8 cellular contexts compared by ENCODE assay signal in the genomic region with DNA sequence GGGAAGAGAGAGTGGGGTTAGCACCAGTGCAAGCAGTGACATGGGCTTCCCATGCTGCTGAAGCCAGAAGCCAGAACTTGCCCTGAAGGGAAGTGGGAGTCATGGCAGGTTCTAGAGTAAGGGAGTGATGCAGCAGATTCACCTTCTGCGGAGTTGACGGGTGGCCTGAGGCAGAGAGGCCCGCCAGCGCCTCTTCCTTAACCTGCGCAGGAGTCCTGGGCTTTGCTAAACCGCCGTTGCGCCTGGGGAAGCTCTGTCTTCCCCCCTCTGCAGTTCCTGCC.
A peak's percentile ranks its signal among the peaks of the same experiment; 100 is the strongest.
DNase-seq lines count a peak whose midpoint lies in the region; ATAC-seq and TF ChIP-seq lines count a peak whose summit lies in the region.

No MANE protein-coding gene starts in this region.

- peak overlapping the region; percentile 29 for H4K8ac ChIP-seq in mesenchymal stem cell (ENCODE audit: low read length)

- TF ChIP-seq EP300 in tibial nerve (IDR thresholded peaks at IDR 0.05): no peak

- CTCF ChIA-PET in MCF 10A (lab: Yijun Ruan, JAX): interaction anchor here (0.7 kb wide), 1 partner anchor 9 kb away, joined by 3 read pairs; no protein-coding TSS in a partner anchor

- no peak overlapping the region for H3K27ac ChIP-seq in mesenchymal stem cell (ENCODE audit: low read length, poor library complexity, severe bottlenecking)
- H3K27ac ChIP-seq in tibial nerve: peak overlapping the region in 3 of 4 donors; percentile 46 to 78 (median 73)

- no peaks in the 10 kb centered on the region for H3K9me3 Mint-ChIP-seq in activated T-cell treated with anti-CD3 and anti-CD28 coated beads, Interleukin-2, amount 50 U/mL, for 24 hours
- no peaks in the 10 kb centered on the region for H3K9me3 Mint-ChIP-seq in MCF 10A (ENCODE audit: unreplicated experiment)

- H3K9me3 ChIP-seq in mesenchymal stem cell (ENCODE audit: control insufficient read depth, low read length) (no peaks in the 10 kb centered on the region), tibial nerve (no peaks in the 10 kb centered on the region)

- H3K14ac ChIP-seq in mesenchymal stem cell (ENCODE audit: low read length in 2 of 2): peak overlapping the region in 1 of 2 experiments; percentile 88

- peak overlapping the region; percentile 11 to 94 for H3K18ac ChIP-seq in mesenchymal stem cell (ENCODE audit: low read depth in 1 of 2, low read length in 2 of 2)

- TF ChIP-seq POLR2A in tibial nerve (IDR thresholded peaks at IDR 0.05): no peak

- H3K4me3 ChIP-seq in mesenchymal stem cell (ENCODE audit: insufficient read depth in 1 of 2, low read depth in 1 of 2, low read length in 2 of 2) (peak overlapping the region; percentile 63 to 80), tibial nerve (peak overlapping the region; percentile 48 to 67 (median 60))

- H3K4ac ChIP-seq in mesenchymal stem cell (ENCODE audit: low read depth in 1 of 2, low read length in 2 of 2): no peak overlapping the region

- peaks cover 12% of the 10 kb centered on the region for H3K79me1 ChIP-seq in mesenchymal stem cell (replicated peaks; ENCODE audit: low read length, poor library complexity, severe bottlenecking)

- POLR2A ChIA-PET in MCF 10A (lab: Yijun Ruan, JAX): interaction anchor here (1.1 kb wide), 1 partner anchor 130 kb away, joined by 3 read pairs; no protein-coding TSS in a partner anchor

- H3K36me3 Mint-ChIP-seq in activated T-cell treated with anti-CD3 and anti-CD28 coated beads, Interleukin-2, amount 50 U/mL, for 24 hours (ENCODE audit: low read depth): peaks cover 17% of the 10 kb centered on the region
- peaks cover 12% of the 10 kb centered on the region for H3K36me3 Mint-ChIP-seq in MCF 10A (ENCODE audit: insufficient read depth, unreplicated experiment)

- peak overlapping the region; percentile 78 for H3K4me3 Mint-ChIP-seq in activated T-cell treated with anti-CD3 and anti-CD28 coated beads, Interleukin-2, amount 50 U/mL, for 24 hours
- peak overlapping the region; percentile 64 for H3K4me3 Mint-ChIP-seq in MCF 10A (ENCODE audit: unreplicated experiment)

- H2BK15ac ChIP-seq in mesenchymal stem cell (ENCODE audit: low read depth, poor library complexity, severe bottlenecking): no peak overlapping the region

- H2BK12ac ChIP-seq in mesenchymal stem cell (ENCODE audit: low read length in 2 of 2): no peak overlapping the region

- no TSS peak for BruUV-seq in MCF 10A (replicated peaks; lab: Mats Ljungman, UMichigan)

- H3K9ac ChIP-seq in mesenchymal stem cell (ENCODE audit: low read length): peak overlapping the region; percentile 83

- DNase-seq in activated T-cell treated with anti-CD3 and anti-CD28 coated beads, Interleukin-2, amount 50 U/mL, for 24 hours: no peak
- DNase-seq in activated T-cell treated with anti-CD3 and anti-CD28 coated beads, Interleukin-2, amount 50 U/mL, for 1 hour: no peak
- DNase-seq in MCF 10A (ENCODE audit: unreplicated experiment) (no peak), mesenchymal stem cell (no peak), tibial nerve (ENCODE audit: low spot score in 2 of 2) (no peak), NCI-H2081 treated with DMSO at 0.1 percent for 48 hours (lab: John Stamatoyannopoulos, UW) (no peak)

- H3K36me3 ChIP-seq in mesenchymal stem cell (ENCODE audit: control insufficient read depth in 1 of 2, insufficient read depth in 2 of 2, low read depth in 1 of 2, low read length in 2 of 2) (peaks cover 2 to 68% of the 10 kb centered on the region in 2 experiments), tibial nerve (peaks cover 0 to 46% (median 0%) of the 10 kb centered on the region in 3 donors)

- H3K23ac ChIP-seq in mesenchymal stem cell (ENCODE audit: low read length in 2 of 2): peak overlapping the region in 1 of 2 experiments; percentile 42

- TF ChIP-seq CTCF in MCF 10A (IDR thresholded peaks at IDR 0.05; ENCODE audit: unreplicated experiment) (no peak), tibial nerve (IDR thresholded peaks at IDR 0.05) (no peak)

- H3K27me3 ChIP-seq in mesenchymal stem cell (ENCODE audit: control insufficient read depth in 1 of 2, insufficient read depth in 1 of 2, low read length in 2 of 2) (no peaks in the 10 kb centered on the region), tibial nerve (no peaks in the 10 kb centered on the region)

- H2BK120ac ChIP-seq in mesenchymal stem cell (ENCODE audit: low read depth, low read length): no peak overlapping the region

- H4K91ac ChIP-seq in mesenchymal stem cell (ENCODE audit: low read length): no peak overlapping the region

- H3K4me1 ChIP-seq in mesenchymal stem cell (ENCODE audit: control insufficient read depth, insufficient read depth, low read depth, low read length) (peaks cover 18% of the 10 kb centered on the region), tibial nerve (peaks cover 0 to 20% (median 2%) of the 10 kb centered on the region in 4 donors)

- H3K4me2 ChIP-seq in mesenchymal stem cell (ENCODE audit: low read length, poor library complexity, severe bottlenecking): peak overlapping the region; percentile 86

- WGBS in mesenchymal stem cell: 58% methylated on average over 8 of the region's 8 CpGs
- WGBS in tibial nerve, 2 donors: 72 to 80% methylated on average over 8 of the region's 8 CpGs

- no peak for ATAC-seq in GM21447 (IDR thresholded peaks at IDR 0.05; ENCODE audit: unreplicated experiment)
- no peak for ATAC-seq in GM19328 (IDR thresholded peaks at IDR 0.05; ENCODE audit: unreplicated experiment)

- peak overlapping the region; percentile 53 for H2AFZ ChIP-seq in mesenchymal stem cell (ENCODE audit: low read depth, low read length)

- no peaks in the 10 kb centered on the region for H3K27me3 Mint-ChIP-seq in activated T-cell treated with anti-CD3 and anti-CD28 coated beads, Interleukin-2, amount 50 U/mL, for 24 hours
- H3K27me3 Mint-ChIP-seq in MCF 10A (ENCODE audit: insufficient read depth, unreplicated experiment): no peaks in the 10 kb centered on the region

- H2BK5ac ChIP-seq in mesenchymal stem cell (ENCODE audit: low read depth, low read length, poor library complexity, severe bottlenecking): no peak overlapping the region

- H3K27ac Mint-ChIP-seq in activated T-cell treated with anti-CD3 and anti-CD28 coated beads, Interleukin-2, amount 50 U/mL, for 24 hours: no peak overlapping the region
- no peak overlapping the region for H3K27ac Mint-ChIP-seq in MCF 10A (ENCODE audit: low read depth, unreplicated experiment)

- no peak overlapping the region for H2AK5ac ChIP-seq in mesenchymal stem cell (ENCODE audit: low read length, severe bottlenecking)

- intact Hi-C loops in MCF 10A (cut with micrococcal nuclease): no loop called here

- peaks cover 19% of the 10 kb centered on the region for H3K4me1 Mint-ChIP-seq in activated T-cell treated with anti-CD3 and anti-CD28 coated beads, Interleukin-2, amount 50 U/mL, for 24 hours (ENCODE audit: low read depth)
- H3K4me1 Mint-ChIP-seq in MCF 10A (ENCODE audit: insufficient read depth, unreplicated experiment): no peaks in the 10 kb centered on the region
